23 cellular contexts compared by ENCODE assay signal in genomic region chr10:7891634-7892033, GRCh38.
DNase-seq lines count a peak whose midpoint lies in the region; TF ChIP-seq lines count a peak whose summit lies in the region.
"Had no signal": no experiment of that assay in that cellular context is flagged by ENCODE, and none has a peak within 500 bp of the region (broad histone marks: within the 10 kb centered on the region; RNA-seq: fewer than 3 reads in every experiment).

No MANE protein-coding gene starts in this region.

- CTCF ChIA-PET in RWPE1 (lab: Yijun Ruan, JAX) = no interaction called here

- TF ChIP-seq CTCF in choroid plexus epithelial cell (conservative IDR thresholded peaks at IDR 0.05; ENCODE audit: low read depth, low read length) (no peak), RWPE1 (conservative IDR thresholded peaks at IDR 0.05; ENCODE audit: low read depth) (no peak)

- no peak overlapping the region for H3K27ac ChIP-seq in RWPE1
- H3K27ac ChIP-seq: left ventricle myocardium inferior, neutrophil, prostate gland, SJSA1, thoracic aorta had no signal

- POLR2A ChIA-PET in RWPE1 (lab: Yijun Ruan, JAX; ENCODE audit: low non-redundant PET) = no interaction called here

- DNase-seq in EH (ENCODE audit: low read depth) (peak; percentile 49), NCI-H69 (lab: John Stamatoyannopoulos, UW) (peak; percentile 5), choroid plexus epithelial cell (ENCODE audit: low read depth) (peak; percentile 71), iris pigment epithelial cell (ENCODE audit: low read depth) (peak; percentile 64), T-helper 2 cell (no peak), RWPE1 (ENCODE audit: low spot score) (no peak), retina (no peak), LoVo (ENCODE audit: low spot score) (no peak)
- DNase-seq: activated CD4-positive, alpha-beta memory T cell treated with anti-CD3 and anti-CD28 coated beads for 36 hours; activated CD4-positive, CD25-positive, alpha-beta regulatory T cell treated with anti-CD3 and anti-CD28 coated beads, Interleukin-2, amount 50 U/mL, for 72 hours; activated CD8-positive, alpha-beta memory T cell treated with anti-CD3 and anti-CD28 coated beads, Interleukin-2, amount 50 U/mL, for 4 hours; aorta; CD8-positive, alpha-beta T cell; left ventricle myocardium inferior; naive B cell; NCI-H1105 treated with DMSO at 0.1 percent for 48 hours; NCI-H2029 treated with DMSO at 0.1 percent for 48 hours; NCI-H226; NCI-H748 treated with DMSO at 0.1 percent for 48 hours had no signal

- no peak overlapping the region for H3K4me3 ChIP-seq in choroid plexus epithelial cell (ENCODE audit: low read depth, low read length)
- H3K4me3 ChIP-seq: left ventricle myocardium inferior, prostate gland, SJSA1, thoracic aorta had no signal

Comparison
In these comparisons a context has a peak if more than half of its experiments do, and no peak if none do; other contexts are left out.
1. DNase-seq: peak in EH (single experiment), NCI-H69 (single experiment), choroid plexus epithelial cell (single experiment) and iris pigment epithelial cell (single experiment); none in T-helper 2 cell (0 of 5), RWPE1 (single experiment), retina (single experiment) and LoVo (single experiment).